ENCODE assay signal across 8 cellular contexts in genomic region chr17:79795795-79796569, GRCh38. TPM values are rescaled to one million over a fixed set of nuclear protein-coding genes. Genes with fewer than 3 reads are reported as not detected.
DNase-seq lines count a peak whose midpoint lies in the region; ATAC-seq and TF ChIP-seq lines count a peak whose summit lies in the region.

No MANE protein-coding gene starts in this region.

- H3K79me2 ChIP-seq in GM23338 (replicated peaks; ENCODE audit: insufficient read depth): no peaks in the 10 kb centered on the region

- no peak overlapping the region for H2AFZ ChIP-seq in GM23338

- H3K4me3 ChIP-seq in GM23338 (peak overlapping the region; percentile 69), skin epidermis (peak overlapping the region; percentile 42 to 75 (median 60))

- H3K36me3 ChIP-seq in GM23338 (ENCODE audit: insufficient read depth): no peaks in the 10 kb centered on the region

- H3K27ac ChIP-seq in GM23338 (ENCODE audit: low read depth): no peak overlapping the region
- H3K27ac ChIP-seq in skin epidermis: peak overlapping the region in 9 of 21 experiments; percentile 77 to 94 (median 88)

- H3K27me3 Mint-ChIP-seq in GM23338 (ENCODE audit: insufficient read depth, low read depth, poor library complexity): peaks cover 96% of the 10 kb centered on the region

- no peak for DNase-seq in GM23338 (ENCODE audit: low spot score)
- peak; percentile 53 for DNase-seq in SIG-M5 (lab: John Stamatoyannopoulos, UW)
- DNase-seq in germinal center (ENCODE audit: low spot score): peak; percentile 52
- no peak for DNase-seq in inferior parietal cortex (ENCODE audit: extremely low spot score)
- DNase-seq in NCI-H1105 treated with DMSO at 0.1 percent for 48 hours (lab: John Stamatoyannopoulos, UW): no peak

- peaks cover 36% of the 10 kb centered on the region for H3K4me1 ChIP-seq in GM23338 (ENCODE audit: insufficient read depth)

- H3K9me3 Mint-ChIP-seq in GM23338: peaks cover 2% of the 10 kb centered on the region; the same call in 1 of the 3 replicates

- peak overlapping the region; percentile 71 for H3K4me3 Mint-ChIP-seq in GM23338

- peak overlapping the region; percentile 74 for H3K4me2 ChIP-seq in GM23338

- no peaks in the 10 kb centered on the region; the same call in 1 of the 3 replicates for H3K36me3 Mint-ChIP-seq in GM23338 (ENCODE audit: low read depth)

- H3F3A ChIP-seq in GM23338 (replicated peaks; ENCODE audit: low read depth): peaks cover 23% of the 10 kb centered on the region

- peaks cover 92% of the 10 kb centered on the region for H3K27me3 ChIP-seq in GM23338 (ENCODE audit: insufficient read depth)

- no peaks in the 10 kb centered on the region; the same call in none of the 2 replicates for H4K20me1 ChIP-seq in GM23338 (replicated peaks; ENCODE audit: insufficient read depth)

- no peaks in the 10 kb centered on the region for H3K9me2 ChIP-seq in GM23338 (ENCODE audit: insufficient read depth)

- no peak overlapping the region for H3K27ac Mint-ChIP-seq in GM23338

- TF ChIP-seq CTCF in GM23338 (conservative IDR thresholded peaks at IDR 0.05; ENCODE audit: low read depth in 2 of 2): no peak

- ATAC-seq in GM23338: no peak
- no peak for ATAC-seq in GM21723 (IDR thresholded peaks at IDR 0.05; ENCODE audit: unreplicated experiment)
- no peak for ATAC-seq in HG03139 (IDR thresholded peaks at IDR 0.05; ENCODE audit: unreplicated experiment)

- peaks cover 40% of the 10 kb centered on the region for H3K4me1 Mint-ChIP-seq in GM23338

TF ChIP-seq in GM23338, 12 proteins besides CTCF, POLR2A, EP300 and RAD21:
- TF ChIP-seq EZH2 (IDR thresholded peaks at IDR 0.05; ENCODE audit: low read depth, unreplicated experiment): peak; percentile 85
- no peak for TF ChIP-seq ZNF462 (CRISPR knock-in tag; IDR thresholded peaks at IDR 0.05)

RNA-seq across cellular contexts. Expression of gene CBX8, which starts 0.9 kb away (rescaled TPM):
- total RNA-seq in GM23338 (2014; rRNA removed; shearing (Covaris generic)): 0.16 and 1.0 TPM in 2 replicates
- 1.1 and 1.3 TPM in 2 replicates for polyA plus RNA-seq in GM23338 (2016; fragmentation: Nextera tagmentation; extraction: Ambion mirVana)

RNA-seq across cellular contexts. Expression of gene CBX2, which starts 18.0 kb away (rescaled TPM):
- 91.1 and 114 TPM in 2 replicates for total RNA-seq in GM23338 (2014; rRNA removed; shearing (Covaris generic))
- 26.6 and 29.2 TPM in 2 replicates for polyA plus RNA-seq in GM23338 (2016; fragmentation: Nextera tagmentation; extraction: Ambion mirVana)

RNA-seq across cellular contexts. Expression of gene CBX4, which starts 43.3 kb away (rescaled TPM):
- total RNA-seq in GM23338 (2014; rRNA removed; shearing (Covaris generic)): 4.6 and 5.7 TPM in 2 replicates
- polyA plus RNA-seq in GM23338 (2016; fragmentation: Nextera tagmentation; extraction: Ambion mirVana): 1.4 TPM in 2 replicates

Comparison
In these comparisons a context has a peak if more than half of its experiments do, and no peak if none do; other contexts are left out.
1. DNase-seq: peak in SIG-M5 (single experiment) and germinal center (single experiment); none in GM23338 (single experiment), inferior parietal cortex (single experiment) and NCI-H1105 treated with DMSO at 0.1 percent for 48 hours (single experiment).